In genomic region chr12:112419269-112420133, GRCh38 we compare ENCODE assay signal across 8 cellular contexts. TPM values are rescaled to one million over a fixed set of nuclear protein-coding genes. Genes with fewer than 3 reads are reported as not detected.
DNase-seq lines count a peak whose midpoint lies in the region; ATAC-seq and TF ChIP-seq lines count a peak whose summit lies in the region.

No MANE protein-coding gene starts in this region.

- H3K36me3 ChIP-seq in Peyer's patch (no peaks in the 10 kb centered on the region), stomach (no peaks in the 10 kb centered on the region)

- 2 to 6% (median 4%) methylated on average over 15 to 34 of the region's 34 CpGs for WGBS in stomach, 5 donors

- ATAC-seq in activated CD8-positive, alpha-beta memory T cell treated with anti-CD3 and anti-CD28 coated beads, Interleukin-2, amount 10 ng/mL, durations not matched to agents 7 days and 5 days, result peak; percentile 62
- ATAC-seq in HG02943 (IDR thresholded peaks at IDR 0.05; ENCODE audit: low read depth, unreplicated experiment), result peak; percentile 35
- peak; percentile 70 for ATAC-seq in left lobe of liver
- ATAC-seq in GM21423 (IDR thresholded peaks at IDR 0.05; ENCODE audit: unreplicated experiment), result no peak

- TF ChIP-seq POLR2A in Peyer's patch (IDR thresholded peaks at IDR 0.05), result no peak
- TF ChIP-seq POLR2A in stomach (IDR thresholded peaks at IDR 0.05), result no peak

- no peaks in the 10 kb centered on the region for H3K27me3 Mint-ChIP-seq in activated CD8-positive, alpha-beta memory T cell treated with anti-CD3 and anti-CD28 coated beads, Interleukin-2, amount 10 ng/mL, durations not matched to agents 7 days and 5 days
- H3K27me3 Mint-ChIP-seq in chondrocyte (ENCODE audit: low read depth), result no peaks in the 10 kb centered on the region

- H3K4me1 ChIP-seq in Peyer's patch (peaks cover 0 to 29% (median 5%) of the 10 kb centered on the region in 4 donors), stomach (peaks cover 15 to 66% (median 50%) of the 10 kb centered on the region in 4 donors)

- peak overlapping the region; percentile 90 for H3K4me3 Mint-ChIP-seq in activated CD8-positive, alpha-beta memory T cell treated with anti-CD3 and anti-CD28 coated beads, Interleukin-2, amount 10 ng/mL, durations not matched to agents 7 days and 5 days
- peak overlapping the region; percentile 94 for H3K4me3 Mint-ChIP-seq in chondrocyte (ENCODE audit: unreplicated experiment)

- H3K4me3 ChIP-seq in Peyer's patch (peak overlapping the region; percentile 84 to 98 (median 90)), stomach (peak overlapping the region; percentile 65 to 97 (median 88))

- TF ChIP-seq CTCF in Peyer's patch (IDR thresholded peaks at IDR 0.05) (no peak), chondrocyte (IDR thresholded peaks at IDR 0.05) (peak; percentile 58), stomach (IDR thresholded peaks at IDR 0.05) (no peak)

- H3K27ac ChIP-seq in Peyer's patch, result peak overlapping the region; percentile 92 to 98 (median 94)
- peak overlapping the region; percentile 96 to 100 (median 99) for H3K27ac ChIP-seq in stomach

- peaks cover 7% of the 10 kb centered on the region for H3K36me3 Mint-ChIP-seq in activated CD8-positive, alpha-beta memory T cell treated with anti-CD3 and anti-CD28 coated beads, Interleukin-2, amount 10 ng/mL, durations not matched to agents 7 days and 5 days
- H3K36me3 Mint-ChIP-seq in chondrocyte (ENCODE audit: low read depth), result no peaks in the 10 kb centered on the region

- H3K27ac Mint-ChIP-seq in activated CD8-positive, alpha-beta memory T cell treated with anti-CD3 and anti-CD28 coated beads, Interleukin-2, amount 10 ng/mL, durations not matched to agents 7 days and 5 days, result peak overlapping the region; percentile 85
- peak overlapping the region; percentile 99 for H3K27ac Mint-ChIP-seq in chondrocyte (ENCODE audit: unreplicated experiment)

- no peaks in the 10 kb centered on the region for H3K9me3 ChIP-seq in Peyer's patch
- H3K9me3 ChIP-seq in stomach, result no peaks in the 10 kb centered on the region

- no peaks in the 10 kb centered on the region for H3K9me3 Mint-ChIP-seq in activated CD8-positive, alpha-beta memory T cell treated with anti-CD3 and anti-CD28 coated beads, Interleukin-2, amount 10 ng/mL, durations not matched to agents 7 days and 5 days (ENCODE audit: low read depth)
- H3K9me3 Mint-ChIP-seq in chondrocyte (ENCODE audit: low read depth), result no peaks in the 10 kb centered on the region

- CTCF ChIA-PET in activated CD8-positive, alpha-beta memory T cell treated with anti-CD3 and anti-CD28 coated beads, Interleukin-2, amount 10 ng/mL, durations not matched to agents 7 days and 5 days (lab: Charles Lee), result interaction anchor here (0.7 to 1.7 kb wide), 3 partner anchors 8 to 294 kb away, joined by 4 to 6 read pairs (median 5); partner anchors contain the start of gene TRAFD1

- peaks cover 45% of the 10 kb centered on the region for H3K4me1 Mint-ChIP-seq in activated CD8-positive, alpha-beta memory T cell treated with anti-CD3 and anti-CD28 coated beads, Interleukin-2, amount 10 ng/mL, durations not matched to agents 7 days and 5 days
- H3K4me1 Mint-ChIP-seq in chondrocyte (ENCODE audit: low read depth), result peaks cover 45% of the 10 kb centered on the region

- peak; percentile 55 for DNase-seq in activated CD8-positive, alpha-beta memory T cell treated with anti-CD3 and anti-CD28 coated beads, Interleukin-2, amount 10 ng/mL, durations not matched to agents 7 days and 5 days
- no peak for DNase-seq in activated CD8-positive, alpha-beta memory T cell treated with anti-CD3 and anti-CD28 coated beads, Interleukin-2, amount 50 U/mL, for 48 hours
- DNase-seq in Peyer's patch (peak; percentile 33 to 76 (median 73)), chondrocyte (ENCODE audit: low spot score) (no peak), left lobe of liver (ENCODE audit: low spot score) (peak; percentile 74), stomach (peak; percentile 64)

- intact Hi-C loops in stomach (cut with DNase I; ENCODE audit: low total_unique reads), result no loop called here

- no peak for TF ChIP-seq EP300 in stomach (IDR thresholded peaks at IDR 0.05)

- H3K27me3 ChIP-seq in Peyer's patch (no peaks in the 10 kb centered on the region), stomach (no peaks in the 10 kb centered on the region)

RNA-seq across cellular contexts. Expression of gene PTPN11, which starts 0.8 kb away (rescaled TPM):
- total RNA-seq in activated CD8-positive, alpha-beta memory T cell treated with anti-CD3 and anti-CD28 coated beads, Interleukin-2, amount 10 ng/mL, durations not matched to agents 7 days and 5 days, result 100 to 1,000 TPM in 1 of 2 experiments, 10 to 100 TPM in 1; 90.9 to 118 TPM
- total RNA-seq in Peyer's patch (100 to 1,000 TPM in 1 of 4 donors, 10 to 100 TPM in 3; 34.5 to 128 (median 40.5) TPM), chondrocyte (114 to 141 TPM (median 139 TPM) in 3 replicates), left lobe of liver (79.1 TPM), stomach (100 to 1,000 TPM in 2 of 5 donors, 10 to 100 TPM in 3; 16.3 to 114 (median 100.0) TPM)
- 10 to 100 TPM; 17.4 to 69.5 (median 65.4) TPM for polyA plus RNA-seq in stomach

RNA-seq across cellular contexts. Expression of gene RPL6, which starts 10.1 kb away (rescaled TPM):
- 1,000 to 10,000 TPM in 1 of 2 experiments, 100 to 1,000 TPM in 1; 778 to 1,078 TPM for total RNA-seq in activated CD8-positive, alpha-beta memory T cell treated with anti-CD3 and anti-CD28 coated beads, Interleukin-2, amount 10 ng/mL, durations not matched to agents 7 days and 5 days
- total RNA-seq in Peyer's patch (1,000 to 10,000 TPM in 1 of 4 donors, 100 to 1,000 TPM in 3; 448 to 1,258 (median 570) TPM), chondrocyte (896 to 952 TPM (median 905 TPM) in 3 replicates), left lobe of liver (449 TPM), stomach (1,000 to 10,000 TPM in 2 of 5 donors, 100 to 1,000 TPM in 3; 479 to 1,135 (median 807) TPM)
- polyA plus RNA-seq in stomach, result 1,000 to 10,000 TPM; 2,600 to 3,271 (median 2,737) TPM

RNA-seq across cellular contexts. Expression of gene HECTD4, which starts 37.3 kb away (rescaled TPM):
- total RNA-seq in activated CD8-positive, alpha-beta memory T cell treated with anti-CD3 and anti-CD28 coated beads, Interleukin-2, amount 10 ng/mL, durations not matched to agents 7 days and 5 days, result 10 to 100 TPM; 49.3 to 55.4 TPM
- total RNA-seq in Peyer's patch, result 100 to 1,000 TPM in 1 of 4 donors, 10 to 100 TPM in 3; 49.9 to 118 (median 87.3) TPM
- 40.7 to 57.0 TPM (median 42.7 TPM) in 3 replicates for total RNA-seq in chondrocyte
- 34.8 TPM for total RNA-seq in left lobe of liver
- 100 to 1,000 TPM in 1 of 5 donors, 10 to 100 TPM in 4; 56.7 to 375 (median 89.5) TPM for total RNA-seq in stomach
- polyA plus RNA-seq in stomach, result 10 to 100 TPM in 1 of 3 donors, 1 to 10 TPM in 2; 3.2 to 11.0 (median 7.9) TPM

Comparison
In these comparisons a context has a peak if more than half of its experiments do, and no peak if none do; other contexts are left out.
1. DNase-seq: peak in activated CD8-positive, alpha-beta memory T cell treated with anti-CD3 and anti-CD28 coated beads, Interleukin-2, amount 10 ng/mL, durations not matched to agents 7 days and 5 days (single experiment), Peyer's patch (3 of 3), left lobe of liver (single experiment) and stomach (single experiment); none in activated CD8-positive, alpha-beta memory T cell treated with anti-CD3 and anti-CD28 coated beads, Interleukin-2, amount 50 U/mL, for 48 hours (single experiment) and chondrocyte (single experiment).